Comparison of ENCODE assay signal across 8 cellular contexts in genomic region chr1:204408602-204409001, GRCh38. TPM values are rescaled to one million over a fixed set of nuclear protein-coding genes. Genes with fewer than 3 reads are reported as not detected.
A peak's percentile ranks its signal among the peaks of the same experiment; 100 is the strongest.
DNase-seq lines count a peak whose midpoint lies in the region; ATAC-seq, FAIRE-seq and TF ChIP-seq lines count a peak whose summit lies in the region.

No MANE protein-coding gene starts in this region.

- H4K20me1 ChIP-seq in K562 (replicated peaks; ENCODE audit: control insufficient read depth, insufficient read depth, low read length): peaks cover 55% of the 10 kb centered on the region

- H3K79me2 ChIP-seq in K562 (ENCODE audit: control insufficient read depth, insufficient read depth, low read length): peaks cover 80% of the 10 kb centered on the region

- no peak for FAIRE-seq in K562 (lab: Jason Lieb, UNC)

- no peak for TF ChIP-seq RAD21 in K562 (CRISPR knock-in tag; conservative IDR thresholded peaks at IDR 0.05 in 1 of 2, IDR thresholded peaks at IDR 0.05 in 1 of 2)

- CTCF ChIA-PET in activated naive CD4-positive, alpha-beta T cell treated with anti-CD3 and anti-CD28 coated beads for 36 hours (lab: Charles Lee): interaction anchor here (1.0 to 3.3 kb wide), 4 partner anchors 11 to 107 kb away, joined by 3 to 26 read pairs (median 7); partner anchors contain the start of gene MDM4
- CTCF ChIA-PET in K562 (lab: Yijun Ruan, JAX; ENCODE audit: low intra/inter-chr PET ratio): no interaction called here

- H3K4me2 ChIP-seq in K562 (ENCODE audit: insufficient read depth, low read length): peak overlapping the region; percentile 99

- H3K36me3 ChIP-seq in K562 (ENCODE audit: control insufficient read depth, insufficient read depth, low read length) (peaks cover 71% of the 10 kb centered on the region), lung (ENCODE audit: control insufficient read depth in 2 of 2, insufficient read depth in 2 of 2, low read length in 2 of 2) (peaks cover 8 to 9% of the 10 kb centered on the region in 2 donors), transverse colon (peaks cover 0 to 26% (median 10%) of the 10 kb centered on the region in 4 donors)

- POLR2A ChIA-PET in K562 (lab: Yijun Ruan, JAX): interaction anchor here (0.9 to 5.8 kb wide), 7 partner anchors 9 to 644 kb away, joined by 3 to 87 read pairs (median 3); partner anchors contain the start of gene MDM4

- peaks cover 28% of the 10 kb centered on the region for H3K4me1 Mint-ChIP-seq in activated naive CD4-positive, alpha-beta T cell treated with anti-CD3 and anti-CD28 coated beads for 36 hours (ENCODE audit: low read depth)

- in situ Hi-C loops in K562 (cut with MboI) (no loop called here), transverse colon (cut with MboI; ENCODE audit: low pct_ligation_motif_present in 1 of 4, low pct_unique_long_range_greater_than_20kb in 1 of 4, low sequenced_read_pairs in 3 of 4) (no loop called here)

- intact Hi-C loops in activated naive CD4-positive, alpha-beta T cell treated with anti-CD3 and anti-CD28 coated beads for 36 hours (cut with micrococcal nuclease): no loop called here
- intact Hi-C loops in K562 (cut with micrococcal nuclease) (no loop called here), transverse colon (cut with DNase I; ENCODE audit: low total_unique reads) (no loop called here)

- H3K36me3 Mint-ChIP-seq in activated naive CD4-positive, alpha-beta T cell treated with anti-CD3 and anti-CD28 coated beads for 36 hours (ENCODE audit: low read depth): peaks cover 63% of the 10 kb centered on the region

- H3K9me1 ChIP-seq in K562 (ENCODE audit: control insufficient read depth, insufficient read depth, low read length): no peaks in the 10 kb centered on the region

- WGBS in K562 (ENCODE audit: insufficient coverage, low coverage, missing lambda C conversion rate): 0% methylated on average over 1 of the region's 1 CpG
- 0 to 3% methylated on average over 1 of the region's 1 CpG for whole genome bisulfite sequencing in lung, 2 donors
- 0% methylated on average over 1 of the region's 1 CpG for WGBS in transverse colon (ENCODE audit: low coverage in 1 of 2), 2 donors

- no peak for ATAC-seq in K562
- no peak for ATAC-seq in lung (ENCODE audit: insufficient read depth, low FRiP score)

- TF ChIP-seq EP300 in K562 (IDR thresholded peaks at IDR 0.05; ENCODE audit: low read length): no peak
- no peak for TF ChIP-seq EP300 in transverse colon (IDR thresholded peaks at IDR 0.05; ENCODE audit: low read depth)

- H3K27me3 Mint-ChIP-seq in activated naive CD4-positive, alpha-beta T cell treated with anti-CD3 and anti-CD28 coated beads for 36 hours (ENCODE audit: low read depth): no peaks in the 10 kb centered on the region

- peak overlapping the region in 1 of 2 experiments; percentile 95; a peak in 2 of 4 replicates for H3K9ac ChIP-seq in K562 (ENCODE audit: insufficient read depth in 1 of 2, low read depth in 2 of 2, low read length in 2 of 2)

- H3K4me1 ChIP-seq in K562 (replicated peaks in 1 of 2; ENCODE audit: control insufficient read depth in 2 of 2, insufficient read depth in 2 of 2, low read length in 2 of 2): peaks cover 4 to 7% of the 10 kb centered on the region in 2 experiments; a peak in 3 of 5 replicates
- H3K4me1 ChIP-seq in lung (ENCODE audit: control insufficient read depth in 2 of 2, insufficient read depth in 2 of 2, low read length in 2 of 2): peaks cover 3 to 5% of the 10 kb centered on the region in 2 donors
- H3K4me1 ChIP-seq in transverse colon: peaks cover 19 to 43% (median 36%) of the 10 kb centered on the region in 4 donors

- H2AFZ ChIP-seq in K562 (ENCODE audit: low read depth, low read length): no peak overlapping the region

- H3K9me3 ChIP-seq in K562 (replicated peaks; ENCODE audit: control insufficient read depth, insufficient read depth, low read depth, low read length) (no peaks in the 10 kb centered on the region), lung (ENCODE audit: control insufficient read depth in 2 of 2, insufficient read depth in 1 of 2, low read length in 1 of 2) (no peaks in the 10 kb centered on the region), transverse colon (no peaks in the 10 kb centered on the region)

- TF ChIP-seq CTCF in K562 (IDR thresholded peaks at IDR 0.05 in 2 of 3, conservative IDR thresholded peaks at IDR 0.05 in 1 of 3; ENCODE audit: insufficient read depth in 2 of 3, low read depth in 1 of 3, low read length in 3 of 3) (no peak), lung (IDR thresholded peaks at IDR 0.05; ENCODE audit: control extremely low read depth, extremely low read depth) (no peak), transverse colon (IDR thresholded peaks at IDR 0.05) (no peak)

- H3K27ac ChIP-seq in K562 (ENCODE audit: extremely low read depth, low read depth, low read length) (no peak overlapping the region; the same call in 2 of the 3 replicates), lung (ENCODE audit: low read depth in 1 of 2, low read length in 1 of 2) (peak overlapping the region in 1 of 2 donors; percentile 10), transverse colon (peak overlapping the region; percentile 97 to 100 (median 100))

- H3K4me3 ChIP-seq in K562: peak overlapping the region; percentile 90
- peak overlapping the region; percentile 21 for H3K4me3 ChIP-seq in lung
- H3K4me3 ChIP-seq in transverse colon: peak overlapping the region; percentile 63 to 94 (median 82)

- H3K4me3 Mint-ChIP-seq in activated naive CD4-positive, alpha-beta T cell treated with anti-CD3 and anti-CD28 coated beads for 36 hours: peak overlapping the region; percentile 99

- no peaks in the 10 kb centered on the region for H3K9me3 Mint-ChIP-seq in activated naive CD4-positive, alpha-beta T cell treated with anti-CD3 and anti-CD28 coated beads for 36 hours

- peak overlapping the region; percentile 99 for H3K27ac Mint-ChIP-seq in activated naive CD4-positive, alpha-beta T cell treated with anti-CD3 and anti-CD28 coated beads for 36 hours

- BruUV-seq in K562 (replicated peaks; lab: Mats Ljungman, UMichigan): no TSS peak

- no peak for TF ChIP-seq POLR2A in K562 (conservative IDR thresholded peaks at IDR 0.05)
- TF ChIP-seq POLR2A in transverse colon (IDR thresholded peaks at IDR 0.05): no peak

- H3K27me3 ChIP-seq in K562 (ENCODE audit: control insufficient read depth in 2 of 2, insufficient read depth in 2 of 2, low read length in 2 of 2): no peaks in the 10 kb centered on the region
- H3K27me3 ChIP-seq in lung (ENCODE audit: control insufficient read depth, insufficient read depth): no peaks in the 10 kb centered on the region
- H3K27me3 ChIP-seq in transverse colon: no peaks in the 10 kb centered on the region

- DNase-seq in activated naive CD4-positive, alpha-beta T cell treated with anti-CD3 and anti-CD28 coated beads for 36 hours: no peak
- DNase-seq in activated naive CD4-positive, alpha-beta T cell treated with Interleukin-2 at 50 U/mL for 16 hours: no peak
- DNase-seq in K562 (ENCODE audit: extremely low read depth in 1 of 4, low spot score in 3 of 4) (no peak), lung (ENCODE audit: low spot score) (no peak), transverse colon (no peak), EL (no peak), globus pallidus (ENCODE audit: low spot score) (no peak), NCI-H146 treated with DMSO at 0.1 percent for 48 hours (lab: John Stamatoyannopoulos, UW; ENCODE audit: unreplicated experiment) (no peak)

RNA-seq across cellular contexts. Expression of gene PPP1R15B, which starts 3.0 kb away (rescaled TPM):
- total RNA-seq in activated naive CD4-positive, alpha-beta T cell treated with anti-CD3 and anti-CD28 coated beads for 36 hours: 10 to 100 TPM; 63.7 to 65.6 TPM
- 89.5 and 106 TPM in 2 replicates for total RNA-seq in K562 (2011; cell fraction: chromatin; rRNA removed; ENCODE audit: low replicate concordance)
- 92.1 and 92.6 TPM in 2 replicates for total RNA-seq in K562 (2011; cell fraction: nucleolus; rRNA removed)
- 106 and 121 TPM in 2 replicates for total RNA-seq in K562 (2011; cell fraction: nucleoplasm; rRNA removed)
- total RNA-seq in K562 (2014; rRNA removed) (30.8 and 32.3 TPM in 2 replicates), K562 (2014; rRNA removed; fragmentation: Illumina TruSeq; extraction: Trizol) (42.2 and 45.5 TPM in 2 replicates), K562 (2015; rRNA removed; fragmentation: Illumina TruSeq; extraction: Trizol) (30.6 and 32.4 TPM in 2 replicates), K562 (2021) (46.5 and 48.1 TPM in 2 replicates), lung (10 to 100 TPM; 43.9 to 57.0 TPM), transverse colon (10 to 100 TPM; 30.8 to 74.2 (median 54.5) TPM)
- polyA plus RNA-seq in K562 (2011; rRNA removed) (24.6 and 27.0 TPM in 2 replicates), K562 (2014; fragmentation: Illumina TruSeq; extraction: Trizol) (34.2 and 36.5 TPM in 2 replicates), K562 (2014; fragmentation: Nextera tagmentation; extraction: Ambion mirVana) (10 to 100 TPM; 17.0 to 24.7 TPM), K562 (2014; rRNA removed) (26.9 and 27.2 TPM in 2 replicates), lung (10 to 100 TPM; 14.6 to 29.8 TPM)
- polyA plus RNA-seq in K562 (2011; cell fraction: cytosol; rRNA removed): 19.2 and 23.1 TPM in 2 replicates
- polyA plus RNA-seq in K562 (2011; cell fraction: nucleus; rRNA removed): 18.4 and 20.5 TPM in 2 replicates
- polyA plus RNA-seq in K562 (2012): 15.8 and 22.5 TPM in 2 replicates
- polyA minus RNA-seq in K562 (2011; rRNA and poly(A)+ RNA removed): 47.0 and 63.2 TPM in 2 replicates
- 38.7 and 39.2 TPM in 2 replicates for polyA minus RNA-seq in K562 (2011; cell fraction: cytosol; rRNA and poly(A)+ RNA removed)
- polyA minus RNA-seq in K562 (2011; cell fraction: nucleus; rRNA and poly(A)+ RNA removed): 36.5 and 72.2 TPM in 2 replicates

RNA-seq across cellular contexts. Expression of gene PLEKHA6, which starts 48.9 kb away (rescaled TPM):
- total RNA-seq in activated naive CD4-positive, alpha-beta T cell treated with anti-CD3 and anti-CD28 coated beads for 36 hours: under 1 TPM; 0.17 to 0.52 TPM
- total RNA-seq in K562 (2011; cell fraction: chromatin; rRNA removed; ENCODE audit: low replicate concordance): 0.09 and 0.14 TPM in 2 replicates
- total RNA-seq in K562 (2011; cell fraction: nucleolus; rRNA removed): 0.17 TPM in 1 of 2 replicates, not detected in the other
- total RNA-seq in K562 (2011; cell fraction: nucleoplasm; rRNA removed): 0.15 TPM in 1 of 2 replicates, not detected in the other
- not detected in 2 replicates for total RNA-seq in K562 (2014; rRNA removed)
- total RNA-seq in K562 (2014; rRNA removed; fragmentation: Illumina TruSeq; extraction: Trizol): not detected in 2 replicates
- total RNA-seq in K562 (2015; rRNA removed; fragmentation: Illumina TruSeq; extraction: Trizol): 0.04 and 0.34 TPM in 2 replicates
- total RNA-seq in K562 (2021): 0.29 and 0.33 TPM in 2 replicates
- 0.01 TPM in 2 replicates for polyA plus RNA-seq in K562 (2011; rRNA removed)
- 0.01 TPM in 1 of 2 replicates, not detected in the other for polyA plus RNA-seq in K562 (2011; cell fraction: cytosol; rRNA removed)
- polyA plus RNA-seq in K562 (2011; cell fraction: nucleus; rRNA removed): 0.06 and 0.24 TPM in 2 replicates
- polyA plus RNA-seq in K562 (2012): 0.21 and 0.35 TPM in 2 replicates
- not detected in 2 replicates for polyA plus RNA-seq in K562 (2014; fragmentation: Illumina TruSeq; extraction: Trizol)
- under 1 TPM in 1 of 2 experiments, not detected in 1; under 0.01 TPM for polyA plus RNA-seq in K562 (2014; fragmentation: Nextera tagmentation; extraction: Ambion mirVana)
- 0.01 TPM in 1 of 2 replicates, not detected in the other for polyA plus RNA-seq in K562 (2014; rRNA removed)
- 0.04 and 0.06 TPM in 2 replicates for polyA minus RNA-seq in K562 (2011; rRNA and poly(A)+ RNA removed)
- not detected in 2 replicates for polyA minus RNA-seq in K562 (2011; cell fraction: cytosol; rRNA and poly(A)+ RNA removed)
- polyA minus RNA-seq in K562 (2011; cell fraction: nucleus; rRNA and poly(A)+ RNA removed): under 0.01 and 0.11 TPM in 2 replicates
- total RNA-seq in lung: 10 to 100 TPM in 1 of 2 donors, 1 to 10 TPM in 1; 2.8 to 10.5 TPM
- 1 to 10 TPM in 1 of 2 donors, under 1 TPM in 1; 0.88 to 3.8 TPM for polyA plus RNA-seq in lung
- 100 to 1,000 TPM in 1 of 4 donors, 10 to 100 TPM in 3; 58.7 to 209 (median 97.9) TPM for total RNA-seq in transverse colon

Comparison
In these comparisons a context has a peak if more than half of its experiments do, and no peak if none do; other contexts are left out.
1. H3K4me3 ChIP-seq: peak in every context shown above with its lines; median percentile 90 in K562; 82 in transverse colon; 21 in lung.
2. RNA of gene PLEKHA6, which starts 48.9 kb away (total RNA-seq): 58.7 to 209 TPM in transverse colon; 2.8 to 10.5 TPM in lung, 0.17 to 0.52 TPM in activated naive CD4-positive, alpha-beta T cell treated with anti-CD3 and anti-CD28 coated beads for 36 hours and 0.04 to 0.34 TPM in K562; every median in the first group is over 4 times any median in the second.